ENCODE assay signal across 12 cellular contexts in the genomic region with DNA sequence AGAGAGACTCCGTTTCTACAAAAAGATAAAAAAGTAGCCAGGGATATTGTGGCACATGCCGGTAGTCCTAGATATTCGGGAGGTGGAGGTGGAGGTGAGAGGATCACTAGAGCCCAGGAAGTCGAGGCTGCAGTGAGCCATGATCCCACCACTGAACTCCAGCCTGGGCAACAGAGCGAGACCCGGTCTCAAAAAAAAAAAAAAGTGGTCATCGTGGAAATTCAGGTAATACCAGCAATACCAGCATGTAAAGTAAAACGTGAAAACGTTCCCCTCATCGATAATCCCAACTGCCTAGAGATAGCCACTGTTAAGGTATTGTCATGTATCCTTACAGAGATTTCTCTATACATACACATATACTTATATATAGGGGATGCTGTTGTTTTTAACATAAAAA. TPM values are rescaled to one million over a fixed set of nuclear protein-coding genes. Genes with fewer than 3 reads are reported as not detected.
A peak's percentile ranks its signal among the peaks of the same experiment; 100 is the strongest.
DNase-seq lines count a peak whose midpoint lies in the region; ATAC-seq and TF ChIP-seq lines count a peak whose summit lies in the region.
"Had no signal": no experiment of that assay in that cellular context is flagged by ENCODE, and none has a peak within 500 bp of the region (broad histone marks: within the 10 kb centered on the region; RNA-seq: fewer than 3 reads in every experiment).

No MANE protein-coding gene starts in this region.

- no peak for DNase-seq in activated T-cell treated with anti-CD3 and anti-CD28 coated beads, Interleukin-2, amount 50 U/mL, for 4 hours
- DNase-seq in activated T-cell treated with anti-CD3 and anti-CD28 coated beads, Interleukin-2, amount 50 U/mL, for 1 hour = no peak
- DNase-seq in foreskin fibroblast (no peak), RPMI8226 (no peak), omental fat pad (ENCODE audit: low spot score) (no peak), NCI-H226 (no peak)
- DNase-seq: AML-193; body of pancreas; hypothalamus; stimulated activated CD4-positive, alpha-beta T cell treated with anti-CD3 and anti-CD28 coated beads, Interleukin-12 subunit alpha, Interleukin-12 subunit beta, amount 100 ng/mL, for 4 hours had no signal

- H3K79me2 ChIP-seq in SU-DHL-6 (ENCODE audit: insufficient read depth, low read length) = peaks cover 52% of the 10 kb centered on the region

- H3K27ac ChIP-seq in SU-DHL-6 (ENCODE audit: low read depth, low read length) = no peak overlapping the region

- ATAC-seq in activated T-cell treated with anti-CD3 and anti-CD28 coated beads, Interleukin-2, amount 50 U/mL, for 4 hours = no peak
- ATAC-seq in stimulated activated memory B cell treated with anti-CD40 and anti-IgM and Interleukin-4, amounts not matched to agents 10 μg/mL and 1 μg/mL and 100 μg/mL, for 72 hours = no peak
- ATAC-seq in omental fat pad (ENCODE audit: low FRiP score) = no peak
- ATAC-seq: body of pancreas had no signal

- no peaks in the 10 kb centered on the region for H3K9me3 ChIP-seq in SU-DHL-6 (ENCODE audit: insufficient read depth, low read length)
- H3K9me3 ChIP-seq: body of pancreas had no signal

- H3K27me3 ChIP-seq in SU-DHL-6 (ENCODE audit: low read length) = no peaks in the 10 kb centered on the region
- H3K27me3 ChIP-seq: body of pancreas had no signal

- peaks cover 8% of the 10 kb centered on the region for H3K36me3 Mint-ChIP-seq in activated T-cell treated with anti-CD3 and anti-CD28 coated beads, Interleukin-2, amount 50 U/mL, for 4 hours (ENCODE audit: insufficient read depth)
- H3K36me3 Mint-ChIP-seq in stimulated activated memory B cell treated with anti-CD40 and anti-IgM and Interleukin-4, amounts not matched to agents 10 μg/mL and 1 μg/mL and 100 μg/mL, for 72 hours = peaks cover 7% of the 10 kb centered on the region

- peaks cover 11% of the 10 kb centered on the region; the same call in 1 of the 2 replicates for H3F3A ChIP-seq in SU-DHL-6 (ENCODE audit: insufficient read depth)

- no peaks in the 10 kb centered on the region for H3K9me3 Mint-ChIP-seq in activated T-cell treated with anti-CD3 and anti-CD28 coated beads, Interleukin-2, amount 50 U/mL, for 4 hours
- H3K9me3 Mint-ChIP-seq in stimulated activated memory B cell treated with anti-CD40 and anti-IgM and Interleukin-4, amounts not matched to agents 10 μg/mL and 1 μg/mL and 100 μg/mL, for 72 hours = no peaks in the 10 kb centered on the region

- TF ChIP-seq CTCF in SU-DHL-6 (IDR thresholded peaks at IDR 0.05; ENCODE audit: insufficient read depth, low read length, poor library complexity, severe bottlenecking) (no peak), foreskin fibroblast (IDR thresholded peaks at IDR 0.05; ENCODE audit: low read depth, low read length) (no peak), omental fat pad (IDR thresholded peaks at IDR 0.05) (no peak)

- H4K20me1 ChIP-seq in SU-DHL-6 (ENCODE audit: low read depth, low read length) = no peaks in the 10 kb centered on the region

- no peaks in the 10 kb centered on the region for H3K36me3 ChIP-seq in SU-DHL-6 (ENCODE audit: low read length)

- H3K27ac Mint-ChIP-seq in stimulated activated memory B cell treated with anti-CD40 and anti-IgM and Interleukin-4, amounts not matched to agents 10 μg/mL and 1 μg/mL and 100 μg/mL, for 72 hours = no peak overlapping the region

- peaks cover 25% of the 10 kb centered on the region for H3K4me1 Mint-ChIP-seq in activated T-cell treated with anti-CD3 and anti-CD28 coated beads, Interleukin-2, amount 50 U/mL, for 4 hours (ENCODE audit: low read depth)
- H3K4me1 Mint-ChIP-seq in stimulated activated memory B cell treated with anti-CD40 and anti-IgM and Interleukin-4, amounts not matched to agents 10 μg/mL and 1 μg/mL and 100 μg/mL, for 72 hours = peaks cover 18% of the 10 kb centered on the region

- no peaks in the 10 kb centered on the region for H3K9me2 ChIP-seq in SU-DHL-6 (replicated peaks; ENCODE audit: insufficient read depth, low read length)

- peak overlapping the region; percentile 77 for H3K9ac ChIP-seq in SU-DHL-6 (ENCODE audit: low read length)

- H3K4me3 ChIP-seq in SU-DHL-6 (ENCODE audit: insufficient read depth, low read length, poor library complexity, severe bottlenecking) (peak overlapping the region; percentile 86), foreskin fibroblast (ENCODE audit: low read depth in 1 of 2, low read length in 2 of 2) (peak overlapping the region; percentile 55 to 92)
- H3K4me3 ChIP-seq: body of pancreas had no signal

- no peak overlapping the region for H2AFZ ChIP-seq in SU-DHL-6 (ENCODE audit: low read depth, low read length, severe bottlenecking)

- peak overlapping the region; percentile 96 for H3K4me2 ChIP-seq in SU-DHL-6 (ENCODE audit: low read depth, low read length, poor library complexity, severe bottlenecking)

- H3K4me3 Mint-ChIP-seq in activated T-cell treated with anti-CD3 and anti-CD28 coated beads, Interleukin-2, amount 50 U/mL, for 4 hours = peak overlapping the region; percentile 19
- peak overlapping the region; percentile 15 for H3K4me3 Mint-ChIP-seq in stimulated activated memory B cell treated with anti-CD40 and anti-IgM and Interleukin-4, amounts not matched to agents 10 μg/mL and 1 μg/mL and 100 μg/mL, for 72 hours

- no peaks in the 10 kb centered on the region for H3K27me3 Mint-ChIP-seq in activated T-cell treated with anti-CD3 and anti-CD28 coated beads, Interleukin-2, amount 50 U/mL, for 4 hours (ENCODE audit: low read depth)
- H3K27me3 Mint-ChIP-seq in stimulated activated memory B cell treated with anti-CD40 and anti-IgM and Interleukin-4, amounts not matched to agents 10 μg/mL and 1 μg/mL and 100 μg/mL, for 72 hours = no peaks in the 10 kb centered on the region

RNA-seq across cellular contexts. Expression of a gene that starts 1.5 kb away (rescaled TPM):
- total RNA-seq in activated T-cell treated with anti-CD3 and anti-CD28 coated beads, Interleukin-2, amount 50 U/mL, for 4 hours = 10 to 100 TPM; 36.4 to 38.9 (median 37.5) TPM
- total RNA-seq in omental fat pad = 10 to 100 TPM; 39.7 to 60.1 (median 43.4) TPM

RNA-seq across cellular contexts. Expression of a gene that starts 5.6 kb away (rescaled TPM):
- total RNA-seq in activated T-cell treated with anti-CD3 and anti-CD28 coated beads, Interleukin-2, amount 50 U/mL, for 4 hours = 100 to 1,000 TPM; 285 to 300 (median 286) TPM
- 100 to 1,000 TPM; 253 to 427 (median 338) TPM for total RNA-seq in omental fat pad

RNA-seq across cellular contexts. Expression of a gene that starts 16.8 kb away (rescaled TPM):
- 1 to 10 TPM; 4.8 to 5.9 (median 5.3) TPM for total RNA-seq in activated T-cell treated with anti-CD3 and anti-CD28 coated beads, Interleukin-2, amount 50 U/mL, for 4 hours
- 10 to 100 TPM in 1 of 4 donors, 1 to 10 TPM in 3; 7.3 to 13.9 (median 7.8) TPM for total RNA-seq in omental fat pad
